1 cellular context compared by ENCODE assay signal in the genomic region with DNA sequence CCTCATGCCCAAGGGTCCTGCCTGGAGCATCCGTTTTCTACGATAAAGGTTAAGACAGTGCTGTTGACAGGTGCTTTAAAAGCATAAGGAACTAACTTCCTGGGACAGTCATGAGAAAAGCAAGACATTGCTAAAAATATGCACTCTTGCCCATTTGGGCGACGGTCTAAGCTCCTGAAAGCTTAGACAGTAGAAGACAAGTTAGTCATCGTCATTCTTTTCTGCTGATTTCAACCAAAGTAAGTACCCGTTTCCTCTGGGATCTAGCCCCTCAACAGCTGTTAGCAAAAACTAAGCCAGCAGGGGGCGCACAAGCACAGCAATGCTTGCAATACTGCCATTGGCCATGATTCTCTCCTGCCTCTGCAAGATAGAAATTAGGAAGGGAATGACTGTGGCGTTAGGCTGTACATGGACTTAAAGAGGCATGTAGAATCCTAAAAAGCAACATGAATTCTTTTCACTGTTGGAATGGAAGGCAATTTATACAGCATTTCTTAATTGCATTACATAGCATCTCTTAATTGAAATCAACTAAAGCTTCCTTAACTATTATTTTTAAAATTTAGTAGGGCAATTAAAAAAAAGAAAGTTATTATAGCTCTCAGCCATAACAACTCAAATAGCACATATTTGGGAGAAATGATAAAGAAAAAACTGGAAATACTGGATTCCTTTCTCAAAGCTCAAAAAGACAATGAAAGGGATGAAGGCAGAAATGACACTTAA.
TF ChIP-seq lines count a peak whose summit lies in the region.

No MANE protein-coding gene starts in this region.

TF ChIP-seq in HepG2, 621 proteins besides CTCF, POLR2A, EP300 and RAD21 (continued from another document and continues in another):
- TF ChIP-seq KDM3A (CRISPR knock-in tag; IDR thresholded peaks at IDR 0.05; ENCODE audit: low read depth) (0 out of 2 replicates have a peak, but pooled peaks have one; percentile 69), ZNF331 (CRISPR knock-in tag; IDR thresholded peaks at IDR 0.05) (peak; percentile 64; the same call in 1 of the 2 replicates), KDM1A (CRISPR knock-in tag; IDR thresholded peaks at IDR 0.05) (no peak), ZC3H4 (CRISPR knock-in tag; IDR thresholded peaks at IDR 0.05; ENCODE audit: borderline replicate concordance) (no peak), ZBTB25 (CRISPR knock-in tag; IDR thresholded peaks at IDR 0.05) (peak; percentile 32; the same call in 1 of the 2 replicates), MAFK (conservative IDR thresholded peaks at IDR 0.05 in 1 of 2, IDR thresholded peaks at IDR 0.05 in 1 of 2; ENCODE audit: low read length in 2 of 2) (peak in 1 of 2 experiments; percentile 34; a peak in 1 of 4 replicates), MIER2 (CRISPR knock-in tag; IDR thresholded peaks at IDR 0.05) (no peak), ZNF12 (CRISPR knock-in tag; IDR thresholded peaks at IDR 0.05) (0 out of 2 replicates have a peak, but pooled peaks have one; percentile 49), KDM2A (CRISPR knock-in tag; IDR thresholded peaks at IDR 0.05; ENCODE audit: borderline replicate concordance, low read depth) (peak; percentile 62; the same call in 1 of the 2 replicates), PCBP1 (IDR thresholded peaks at IDR 0.05; ENCODE audit: borderline replicate concordance, low read depth, low read length) (no peak), ZBTB33 (CRISPR knock-in tag; IDR thresholded peaks at IDR 0.05) (peak; percentile 53; the same call in 1 of the 2 replicates), POLR2G (IDR thresholded peaks at IDR 0.05; ENCODE audit: low read depth, low read length) (no peak), NFKB2 (CRISPR knock-in tag; IDR thresholded peaks at IDR 0.05; ENCODE audit: borderline replicate concordance) (no peak), THRA (CRISPR knock-in tag; IDR thresholded peaks at IDR 0.05; ENCODE audit: borderline replicate concordance) (0 out of 2 replicates have a peak, but pooled peaks have one; percentile 32), ZBTB3 (CRISPR knock-in tag; IDR thresholded peaks at IDR 0.05; ENCODE audit: borderline replicate concordance, low read depth) (no peak), MIXL1 (CRISPR knock-in tag; IDR thresholded peaks at IDR 0.05) (peak; percentile 41; the same call in 1 of the 2 replicates), FOXO1 (CRISPR knock-in tag; IDR thresholded peaks at IDR 0.05) (0 out of 2 replicates have a peak, but pooled peaks have one; percentile 27), PRPF4 (IDR thresholded peaks at IDR 0.05; ENCODE audit: low read depth, low read length, poor library complexity, severe bottlenecking) (no peak), TGIF2 (CRISPR knock-in tag; IDR thresholded peaks at IDR 0.05) (no peak), FOXK1 (CRISPR knock-in tag; IDR thresholded peaks at IDR 0.05; ENCODE audit: borderline replicate concordance, low read depth) (peak; percentile 42; the same call in 1 of the 2 replicates), ZMYM4 (CRISPR knock-in tag; IDR thresholded peaks at IDR 0.05) (0 out of 2 replicates have a peak, but pooled peaks have one; percentile 22), XRCC5 (optimal IDR thresholded peaks at IDR 0.05; ENCODE audit: low read length) (peak; percentile 95), ZNF83 (CRISPR knock-in tag; IDR thresholded peaks at IDR 0.05; ENCODE audit: borderline replicate concordance) (0 out of 2 replicates have a peak, but pooled peaks have one; percentile 64), HOXA3 (CRISPR knock-in tag; IDR thresholded peaks at IDR 0.05) (peak; percentile 16; the same call in 1 of the 2 replicates), ZNF124 (CRISPR knock-in tag; IDR thresholded peaks at IDR 0.05) (0 out of 2 replicates have a peak, but pooled peaks have one; percentile 47), ZFP36 (IDR thresholded peaks at IDR 0.05; ENCODE audit: borderline replicate concordance, low read depth, low read length, partially characterized antibody) (peak; percentile 17), CCAR2 (optimal IDR thresholded peaks at IDR 0.05; ENCODE audit: low read depth, low read length) (no peak), FOXO4 (CRISPR knock-in tag; conservative IDR thresholded peaks at IDR 0.05) (0 out of 2 replicates have a peak, but pooled peaks have one; percentile 61)
- TF ChIP-seq, protein P1, sequence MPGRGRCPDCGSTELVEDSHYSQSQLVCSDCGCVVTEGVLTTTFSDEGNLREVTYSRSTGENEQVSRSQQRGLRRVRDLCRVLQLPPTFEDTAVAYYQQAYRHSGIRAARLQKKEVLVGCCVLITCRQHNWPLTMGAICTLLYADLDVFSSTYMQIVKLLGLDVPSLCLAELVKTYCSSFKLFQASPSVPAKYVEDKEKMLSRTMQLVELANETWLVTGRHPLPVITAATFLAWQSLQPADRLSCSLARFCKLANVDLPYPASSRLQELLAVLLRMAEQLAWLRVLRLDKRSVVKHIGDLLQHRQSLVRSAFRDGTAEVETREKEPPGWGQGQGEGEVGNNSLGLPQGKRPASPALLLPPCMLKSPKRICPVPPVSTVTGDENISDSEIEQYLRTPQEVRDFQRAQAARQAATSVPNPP (CRISPR knock-in tag; IDR thresholded peaks at IDR 0.05) = no peak
- TF ChIP-seq, protein P2, sequence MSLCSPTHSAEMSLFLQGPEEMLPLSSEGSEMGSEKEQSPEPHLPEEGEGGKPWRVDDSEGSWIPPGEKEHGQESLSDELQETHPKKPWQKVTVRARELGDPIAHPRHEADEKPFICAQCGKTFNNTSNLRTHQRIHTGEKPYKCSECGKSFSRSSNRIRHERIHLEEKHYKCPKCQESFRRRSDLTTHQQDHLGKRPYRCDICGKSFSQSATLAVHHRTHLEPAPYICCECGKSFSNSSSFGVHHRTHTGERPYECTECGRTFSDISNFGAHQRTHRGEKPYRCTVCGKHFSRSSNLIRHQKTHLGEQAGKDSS (CRISPR knock-in tag; IDR thresholded peaks at IDR 0.05; ENCODE audit: borderline replicate concordance, low read depth) = peak; percentile 77; the same call in 1 of the 2 replicates
- TF ChIP-seq, protein P3, sequence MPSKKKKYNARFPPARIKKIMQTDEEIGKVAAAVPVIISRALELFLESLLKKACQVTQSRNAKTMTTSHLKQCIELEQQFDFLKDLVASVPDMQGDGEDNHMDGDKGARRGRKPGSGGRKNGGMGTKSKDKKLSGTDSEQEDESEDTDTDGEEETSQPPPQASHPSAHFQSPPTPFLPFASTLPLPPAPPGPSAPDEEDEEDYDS (CRISPR knock-in tag; IDR thresholded peaks at IDR 0.05) = peak; percentile 17; the same call in 1 of the 2 replicates
- TF ChIP-seq, protein P4, sequence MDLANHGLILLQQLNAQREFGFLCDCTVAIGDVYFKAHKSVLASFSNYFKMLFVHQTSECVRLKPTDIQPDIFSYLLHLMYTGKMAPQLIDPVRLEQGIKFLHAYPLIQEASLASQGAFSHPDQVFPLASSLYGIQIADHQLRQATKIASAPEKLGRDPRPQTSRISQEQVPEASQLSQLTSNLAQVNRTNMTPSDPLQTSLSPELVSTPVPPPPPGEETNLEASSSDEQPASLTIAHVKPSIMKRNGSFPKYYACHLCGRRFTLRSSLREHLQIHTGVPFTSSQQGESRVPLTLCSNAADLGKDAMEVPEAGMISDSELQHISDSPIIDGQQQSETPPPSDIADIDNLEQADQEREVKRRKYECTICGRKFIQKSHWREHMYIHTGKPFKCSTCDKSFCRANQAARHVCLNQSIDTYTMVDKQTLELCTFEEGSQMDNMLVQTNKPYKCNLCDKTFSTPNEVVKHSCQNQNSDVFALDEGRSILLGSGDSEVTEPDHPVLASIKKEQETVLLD (CRISPR knock-in tag; IDR thresholded peaks at IDR 0.05; ENCODE audit: low read depth) = no peak
- TF ChIP-seq, protein P5, sequence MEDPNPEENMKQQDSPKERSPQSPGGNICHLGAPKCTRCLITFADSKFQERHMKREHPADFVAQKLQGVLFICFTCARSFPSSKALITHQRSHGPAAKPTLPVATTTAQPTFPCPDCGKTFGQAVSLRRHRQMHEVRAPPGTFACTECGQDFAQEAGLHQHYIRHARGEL (CRISPR knock-in tag; IDR thresholded peaks at IDR 0.05) = no peak
- TF ChIP-seq, protein P6, sequence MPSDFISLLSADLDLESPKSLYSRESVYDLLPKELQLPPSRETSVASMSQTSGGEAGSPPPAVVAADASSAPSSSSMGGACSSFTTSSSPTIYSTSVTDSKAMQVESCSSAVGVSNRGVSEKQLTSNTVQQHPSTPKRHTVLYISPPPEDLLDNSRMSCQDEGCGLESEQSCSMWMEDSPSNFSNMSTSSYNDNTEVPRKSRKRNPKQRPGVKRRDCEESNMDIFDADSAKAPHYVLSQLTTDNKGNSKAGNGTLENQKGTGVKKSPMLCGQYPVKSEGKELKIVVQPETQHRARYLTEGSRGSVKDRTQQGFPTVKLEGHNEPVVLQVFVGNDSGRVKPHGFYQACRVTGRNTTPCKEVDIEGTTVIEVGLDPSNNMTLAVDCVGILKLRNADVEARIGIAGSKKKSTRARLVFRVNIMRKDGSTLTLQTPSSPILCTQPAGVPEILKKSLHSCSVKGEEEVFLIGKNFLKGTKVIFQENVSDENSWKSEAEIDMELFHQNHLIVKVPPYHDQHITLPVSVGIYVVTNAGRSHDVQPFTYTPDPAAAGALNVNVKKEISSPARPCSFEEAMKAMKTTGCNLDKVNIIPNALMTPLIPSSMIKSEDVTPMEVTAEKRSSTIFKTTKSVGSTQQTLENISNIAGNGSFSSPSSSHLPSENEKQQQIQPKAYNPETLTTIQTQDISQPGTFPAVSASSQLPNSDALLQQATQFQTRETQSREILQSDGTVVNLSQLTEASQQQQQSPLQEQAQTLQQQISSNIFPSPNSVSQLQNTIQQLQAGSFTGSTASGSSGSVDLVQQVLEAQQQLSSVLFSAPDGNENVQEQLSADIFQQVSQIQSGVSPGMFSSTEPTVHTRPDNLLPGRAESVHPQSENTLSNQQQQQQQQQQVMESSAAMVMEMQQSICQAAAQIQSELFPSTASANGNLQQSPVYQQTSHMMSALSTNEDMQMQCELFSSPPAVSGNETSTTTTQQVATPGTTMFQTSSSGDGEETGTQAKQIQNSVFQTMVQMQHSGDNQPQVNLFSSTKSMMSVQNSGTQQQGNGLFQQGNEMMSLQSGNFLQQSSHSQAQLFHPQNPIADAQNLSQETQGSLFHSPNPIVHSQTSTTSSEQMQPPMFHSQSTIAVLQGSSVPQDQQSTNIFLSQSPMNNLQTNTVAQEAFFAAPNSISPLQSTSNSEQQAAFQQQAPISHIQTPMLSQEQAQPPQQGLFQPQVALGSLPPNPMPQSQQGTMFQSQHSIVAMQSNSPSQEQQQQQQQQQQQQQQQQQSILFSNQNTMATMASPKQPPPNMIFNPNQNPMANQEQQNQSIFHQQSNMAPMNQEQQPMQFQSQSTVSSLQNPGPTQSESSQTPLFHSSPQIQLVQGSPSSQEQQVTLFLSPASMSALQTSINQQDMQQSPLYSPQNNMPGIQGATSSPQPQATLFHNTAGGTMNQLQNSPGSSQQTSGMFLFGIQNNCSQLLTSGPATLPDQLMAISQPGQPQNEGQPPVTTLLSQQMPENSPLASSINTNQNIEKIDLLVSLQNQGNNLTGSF (CRISPR knock-in tag; IDR thresholded peaks at IDR 0.05) = no peak
- TF ChIP-seq, protein P7, sequence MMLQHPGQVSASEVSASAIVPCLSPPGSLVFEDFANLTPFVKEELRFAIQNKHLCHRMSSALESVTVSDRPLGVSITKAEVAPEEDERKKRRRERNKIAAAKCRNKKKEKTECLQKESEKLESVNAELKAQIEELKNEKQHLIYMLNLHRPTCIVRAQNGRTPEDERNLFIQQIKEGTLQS (CRISPR knock-in tag; IDR thresholded peaks at IDR 0.05) = 0 out of 2 replicates have a peak, but pooled peaks have one; percentile 27
- TF ChIP-seq, protein P8, sequence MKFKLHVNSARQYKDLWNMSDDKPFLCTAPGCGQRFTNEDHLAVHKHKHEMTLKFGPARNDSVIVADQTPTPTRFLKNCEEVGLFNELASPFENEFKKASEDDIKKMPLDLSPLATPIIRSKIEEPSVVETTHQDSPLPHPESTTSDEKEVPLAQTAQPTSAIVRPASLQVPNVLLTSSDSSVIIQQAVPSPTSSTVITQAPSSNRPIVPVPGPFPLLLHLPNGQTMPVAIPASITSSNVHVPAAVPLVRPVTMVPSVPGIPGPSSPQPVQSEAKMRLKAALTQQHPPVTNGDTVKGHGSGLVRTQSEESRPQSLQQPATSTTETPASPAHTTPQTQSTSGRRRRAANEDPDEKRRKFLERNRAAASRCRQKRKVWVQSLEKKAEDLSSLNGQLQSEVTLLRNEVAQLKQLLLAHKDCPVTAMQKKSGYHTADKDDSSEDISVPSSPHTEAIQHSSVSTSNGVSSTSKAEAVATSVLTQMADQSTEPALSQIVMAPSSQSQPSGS (CRISPR knock-in tag; IDR thresholded peaks at IDR 0.05) = peak; percentile 65; the same call in 1 of the 2 replicates
